Comparison of ENCODE assay signal across 1 cellular context in genomic region chr5:56202483-56202882, GRCh38.
TF ChIP-seq lines count a peak whose summit lies in the region.

No MANE protein-coding gene starts in this region.

TF ChIP-seq in HepG2, 621 proteins besides CTCF, POLR2A, EP300 and RAD21 (continued from another document and continues in another):
- TF ChIP-seq ARID4A (CRISPR knock-in tag; IDR thresholded peaks at IDR 0.05; ENCODE audit: borderline replicate concordance) (no peak), MXD3 (CRISPR knock-in tag; IDR thresholded peaks at IDR 0.05) (no peak), TBX2 (CRISPR knock-in tag; IDR thresholded peaks at IDR 0.05; ENCODE audit: borderline replicate concordance) (0 out of 2 replicates have a peak, but pooled peaks have one; percentile 38), ZNF878 (CRISPR knock-in tag; IDR thresholded peaks at IDR 0.05) (no peak), NCOR1 (IDR thresholded peaks at IDR 0.05; ENCODE audit: borderline replicate concordance, low read length) (peak; percentile 36; the same call in 1 of the 2 replicates), GFI1 (CRISPR knock-in tag; IDR thresholded peaks at IDR 0.05; ENCODE audit: borderline replicate concordance) (peak; percentile 89), IKZF5 (CRISPR knock-in tag; IDR thresholded peaks at IDR 0.05) (0 out of 2 replicates have a peak, but pooled peaks have one; percentile 24), ARID3A (IDR thresholded peaks at IDR 0.05; ENCODE audit: low read depth, low read length) (peak; percentile 68; the same call in 1 of the 2 replicates), PTBP1 (IDR thresholded peaks at IDR 0.05; ENCODE audit: low read depth, low read length, poor library complexity, severe bottlenecking) (no peak), IRF1 (CRISPR knock-in tag; IDR thresholded peaks at IDR 0.05; ENCODE audit: low read depth) (no peak), ZBTB33 (CRISPR knock-in tag; IDR thresholded peaks at IDR 0.05) (no peak), ARNT (IDR thresholded peaks at IDR 0.05) (no peak), SALL1 (CRISPR knock-in tag; IDR thresholded peaks at IDR 0.05) (peak; percentile 61; the same call in 1 of the 2 replicates), CEBPG (CRISPR knock-in tag; IDR thresholded peaks at IDR 0.05) (peak; percentile 97), ZNF33A (CRISPR knock-in tag; IDR thresholded peaks at IDR 0.05; ENCODE audit: borderline replicate concordance) (no peak), CAMTA2 (CRISPR knock-in tag; IDR thresholded peaks at IDR 0.05; ENCODE audit: borderline replicate concordance) (no peak), NR2C2 (CRISPR knock-in tag; IDR thresholded peaks at IDR 0.05; ENCODE audit: borderline replicate concordance) (peak; percentile 82), NFKBIZ (CRISPR knock-in tag; IDR thresholded peaks at IDR 0.05) (peak; percentile 94), ZFP36 (IDR thresholded peaks at IDR 0.05; ENCODE audit: borderline replicate concordance, low read depth, low read length, partially characterized antibody) (no peak), TARDBP (CRISPR knock-in tag; IDR thresholded peaks at IDR 0.05) (no peak), TBP (CRISPR knock-in tag; IDR thresholded peaks at IDR 0.05) (no peak), ATF2 (CRISPR knock-in tag; IDR thresholded peaks at IDR 0.05) (peak; percentile 90), ZNF224 (CRISPR knock-in tag; IDR thresholded peaks at IDR 0.05) (no peak), ZNF496 (CRISPR knock-in tag; IDR thresholded peaks at IDR 0.05; ENCODE audit: insufficient replicate concordance) (no peak), IRF9 (CRISPR knock-in tag; IDR thresholded peaks at IDR 0.05; ENCODE audit: borderline replicate concordance) (no peak), ZNF354B (CRISPR knock-in tag; IDR thresholded peaks at IDR 0.05) (no peak), FOXM1 (CRISPR knock-in tag; IDR thresholded peaks at IDR 0.05) (no peak), ZMYM3 (CRISPR knock-in tag; IDR thresholded peaks at IDR 0.05) (no peak; the same call in 1 of the 2 replicates), BCL3 (CRISPR knock-in tag; IDR thresholded peaks at IDR 0.05) (no peak), TCF7L2 (IDR thresholded peaks at IDR 0.05; ENCODE audit: low read depth, low read length) (no peak), CENPBD1 (CRISPR knock-in tag; IDR thresholded peaks at IDR 0.05; ENCODE audit: borderline replicate concordance, low read depth) (no peak), AHR (CRISPR knock-in tag; IDR thresholded peaks at IDR 0.05) (no peak), NONO (IDR thresholded peaks at IDR 0.05) (no peak), NONO (CRISPR knock-in tag; conservative IDR thresholded peaks at IDR 0.05) (no peak), RNF219 (CRISPR knock-in tag; IDR thresholded peaks at IDR 0.05) (no peak), ZNF317 (CRISPR knock-in tag; IDR thresholded peaks at IDR 0.05) (no peak; the same call in 1 of the 2 replicates), ARID5B (CRISPR knock-in tag; IDR thresholded peaks at IDR 0.05) (peak; percentile 98), RCOR2 (CRISPR knock-in tag; IDR thresholded peaks at IDR 0.05) (peak; percentile 90), RXRA (CRISPR knock-in tag; IDR thresholded peaks at IDR 0.05) (no peak; the same call in 1 of the 2 replicates)
